14 cellular contexts compared by ENCODE assay signal in the genomic region with DNA sequence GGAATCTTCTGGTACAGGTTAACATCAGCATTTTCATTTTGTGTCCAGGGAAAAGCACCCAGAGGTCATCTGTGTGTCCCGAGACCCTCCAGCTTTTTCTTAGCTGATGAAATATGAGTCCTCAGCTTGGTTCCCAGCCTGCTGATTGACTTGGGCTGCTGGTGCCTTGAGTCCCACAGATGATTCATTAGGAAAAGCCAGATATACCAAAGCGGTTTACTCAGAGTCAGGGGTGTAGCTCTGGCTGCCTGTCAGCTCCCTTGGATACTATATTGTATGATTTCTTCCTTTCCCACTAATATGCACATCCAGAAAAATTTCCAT. TPM values are rescaled to one million over a fixed set of nuclear protein-coding genes. Genes with fewer than 3 reads are reported as not detected.
DNase-seq lines count a peak whose midpoint lies in the region; ATAC-seq and TF ChIP-seq lines count a peak whose summit lies in the region.
"Had no signal": no experiment of that assay in that cellular context is flagged by ENCODE, and none has a peak within 500 bp of the region (broad histone marks: within the 10 kb centered on the region; RNA-seq: fewer than 3 reads in every experiment).

No MANE protein-coding gene starts in this region.

- H3K36me3 ChIP-seq in skeletal muscle tissue (ENCODE audit: control insufficient read depth in 3 of 3, insufficient read depth in 3 of 3, low read length in 3 of 3) (no peaks in the 10 kb centered on the region), BE2C (no peaks in the 10 kb centered on the region)

- DNase-seq in ELR (ENCODE audit: low read depth) (peak; percentile 84), amniotic stem cell (lab: John Stamatoyannopoulos, UW) (peak; percentile 72), Right ventricle myocardium superior (peak; percentile 50), NCI-H524 treated with DMSO at 0.1 percent for 48 hours (lab: John Stamatoyannopoulos, UW) (no peak), BE2C (no peak)
- DNase-seq: activated CD4-positive, alpha-beta memory T cell treated with anti-CD3 and anti-CD28 coated beads, Interleukin-2, amount 10 ng/mL, durations not matched to agents 7 days and 5 days; activated naive CD8-positive, alpha-beta T cell treated with anti-CD3 and anti-CD28 coated beads, Interleukin-2, amount 10 ng/mL, durations not matched to agents 7 days and 5 days; Caco-2; erythroblast; Karpas-422; NCI-H2227 treated with DMSO at 0.1 percent for 48 hours had no signal

- peak overlapping the region; percentile 50 for H3K27ac ChIP-seq in skeletal muscle tissue (ENCODE audit: low read depth, low read length)

- H3K9me3 ChIP-seq in skeletal muscle tissue (ENCODE audit: control insufficient read depth in 3 of 3, low read length in 3 of 3) = no peaks in the 10 kb centered on the region
- no peaks in the 10 kb centered on the region for H3K9me3 ChIP-seq in BE2C
- H3K9me3 ChIP-seq: Caco-2 had no signal

- intact Hi-C loops in Right ventricle myocardium superior (cut with DNase I) = no loop called here

- H3K9ac ChIP-seq in skeletal muscle tissue (ENCODE audit: low read depth in 1 of 3, low read length in 3 of 3) = no peak overlapping the region

- TF ChIP-seq CTCF in BE2C (IDR thresholded peaks at IDR 0.05; ENCODE audit: low read depth, low read length) = no peak

- ATAC-seq in Right ventricle myocardium superior (ENCODE audit: poor library complexity) (peak; percentile 90), GM18909 (IDR thresholded peaks at IDR 0.05; ENCODE audit: poor library complexity, unreplicated experiment) (no peak), HG02970 (IDR thresholded peaks at IDR 0.05; ENCODE audit: low FRiP score, unreplicated experiment) (no peak)

- H3K4me3 ChIP-seq in skeletal muscle tissue (ENCODE audit: low read length in 3 of 3) (no peak overlapping the region), BE2C (ENCODE audit: low read depth, low read length) (no peak overlapping the region)

- no peaks in the 10 kb centered on the region for H3K27me3 ChIP-seq in skeletal muscle tissue (ENCODE audit: control insufficient read depth in 3 of 3, insufficient read depth in 3 of 3, low read length in 3 of 3)
- H3K27me3 ChIP-seq in BE2C = peaks cover 8% of the 10 kb centered on the region; the same call in 1 of the 2 replicates

- H3K4me1 ChIP-seq in skeletal muscle tissue (ENCODE audit: control insufficient read depth in 3 of 3, insufficient read depth in 3 of 3, low read length in 3 of 3) (no peaks in the 10 kb centered on the region), BE2C (no peaks in the 10 kb centered on the region)
- H3K4me1 ChIP-seq: Caco-2 had no signal

RNA-seq across cellular contexts. Expression of a gene that starts 43.7 kb away (rescaled TPM):
- not detected for total RNA-seq in Right ventricle myocardium superior
- total RNA-seq in skeletal muscle tissue = not detected
- not detected for polyA plus RNA-seq in BE2C (2012; ENCODE audit: insufficient read depth, insufficient read length, low read depth)
- total RNA-seq: activated CD4-positive, alpha-beta memory T cell treated with anti-CD3 and anti-CD28 coated beads, Interleukin-2, amount 10 ng/mL, durations not matched to agents 7 days and 5 days; activated naive CD8-positive, alpha-beta T cell treated with anti-CD3 and anti-CD28 coated beads, Interleukin-2, amount 10 ng/mL, durations not matched to agents 7 days and 5 days had no signal

Comparison
In these comparisons a context has a peak if more than half of its experiments do, and no peak if none do; other contexts are left out.
1. DNase-seq: peak in ELR (single experiment), amniotic stem cell (single experiment) and Right ventricle myocardium superior (single experiment); none in NCI-H524 treated with DMSO at 0.1 percent for 48 hours (single experiment) and BE2C (single experiment).